In the genomic region with DNA sequence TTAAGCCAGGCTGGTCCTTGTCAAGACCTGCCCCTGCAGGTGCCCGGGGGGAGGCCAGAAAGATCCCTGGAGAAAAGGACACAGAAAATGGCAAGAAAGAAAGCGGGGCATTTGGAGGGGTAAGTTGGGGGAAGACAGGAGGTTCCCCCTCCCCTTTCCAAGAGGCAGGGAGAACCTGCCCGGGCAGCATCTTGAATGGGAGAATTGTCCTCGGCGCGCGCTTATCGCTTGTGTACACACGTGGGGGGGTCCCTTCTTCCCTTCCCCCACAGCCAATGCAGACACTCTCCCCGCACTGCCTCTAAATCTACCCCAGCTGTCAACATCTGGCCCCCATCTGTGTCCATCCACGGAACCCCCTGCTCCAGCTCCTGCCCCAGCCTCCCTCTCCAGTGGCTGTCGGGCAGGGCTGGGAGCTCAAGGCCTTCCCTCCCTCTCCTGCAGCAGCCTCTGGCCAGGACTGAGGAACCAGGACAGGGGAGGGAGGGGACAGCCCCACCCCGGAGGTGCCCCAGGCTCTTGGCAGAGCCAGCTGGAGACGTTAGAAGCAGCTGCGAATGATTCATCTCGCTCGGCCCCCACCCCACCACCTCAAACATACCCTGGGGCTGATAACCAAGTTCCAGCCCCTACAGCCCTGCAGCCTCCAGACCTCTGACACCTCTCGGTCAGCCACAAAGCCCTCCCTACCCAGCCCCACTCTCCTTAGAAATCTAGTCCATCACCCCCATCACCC, we compare ENCODE assay signal across 1 cellular context.
TF ChIP-seq lines count a peak whose summit lies in the region.

No MANE protein-coding gene starts in this region.

TF ChIP-seq in HepG2, 621 proteins besides CTCF, POLR2A, EP300 and RAD21 (continued from another document and continues in another):
- TF ChIP-seq ZNF605 (CRISPR knock-in tag; IDR thresholded peaks at IDR 0.05) (no peak), ZNF556 (CRISPR knock-in tag; IDR thresholded peaks at IDR 0.05; ENCODE audit: borderline replicate concordance) (no peak), ZNF484 (CRISPR knock-in tag; IDR thresholded peaks at IDR 0.05; ENCODE audit: borderline replicate concordance, low read depth) (no peak), ZNF878 (CRISPR knock-in tag; IDR thresholded peaks at IDR 0.05) (no peak), YEATS2 (CRISPR knock-in tag; IDR thresholded peaks at IDR 0.05; ENCODE audit: borderline replicate concordance) (peak; percentile 20; the same call in 1 of the 2 replicates), ZNF614 (CRISPR knock-in tag; IDR thresholded peaks at IDR 0.05; ENCODE audit: borderline replicate concordance) (no peak), AKAP8 (CRISPR knock-in tag; IDR thresholded peaks at IDR 0.05) (no peak), AHR (CRISPR knock-in tag; IDR thresholded peaks at IDR 0.05) (0 out of 2 replicates have a peak, but pooled peaks have one; percentile 43), EEA1 (CRISPR knock-in tag; IDR thresholded peaks at IDR 0.05; ENCODE audit: borderline replicate concordance) (no peak), ZNF564 (CRISPR knock-in tag; IDR thresholded peaks at IDR 0.05) (no peak), ZNF563 (CRISPR knock-in tag; IDR thresholded peaks at IDR 0.05) (no peak), ZNF329 (CRISPR knock-in tag; IDR thresholded peaks at IDR 0.05; ENCODE audit: low read depth) (no peak), PHF20 (CRISPR knock-in tag; IDR thresholded peaks at IDR 0.05) (no peak), ZNF446 (CRISPR knock-in tag; IDR thresholded peaks at IDR 0.05) (no peak), SRF (IDR thresholded peaks at IDR 0.05; ENCODE audit: low read depth, low read length) (no peak), GZF1 (CRISPR knock-in tag; IDR thresholded peaks at IDR 0.05) (0 out of 2 replicates have a peak, but pooled peaks have one; percentile 67), ZBTB40 (IDR thresholded peaks at IDR 0.05) (no peak), ZBTB40 (CRISPR knock-in tag; IDR thresholded peaks at IDR 0.05) (no peak), BCL6 (CRISPR knock-in tag; IDR thresholded peaks at IDR 0.05) (peak; percentile 28), ZNF777 (CRISPR knock-in tag; IDR thresholded peaks at IDR 0.05) (no peak; the same call in 1 of the 2 replicates), CENPX (CRISPR knock-in tag; IDR thresholded peaks at IDR 0.05) (no peak), CERS6 (CRISPR knock-in tag; IDR thresholded peaks at IDR 0.05) (no peak), TBL1XR1 (IDR thresholded peaks at IDR 0.05; ENCODE audit: borderline replicate concordance, low read length, partially characterized antibody) (no peak), KMT2A (CRISPR knock-in tag; IDR thresholded peaks at IDR 0.05) (no peak), HNF1A (IDR thresholded peaks at IDR 0.05; ENCODE audit: low read depth) (no peak), HNF1A (CRISPR knock-in tag; IDR thresholded peaks at IDR 0.05; ENCODE audit: borderline replicate concordance) (0 out of 2 replicates have a peak, but pooled peaks have one; percentile 28), CENPT (CRISPR knock-in tag; IDR thresholded peaks at IDR 0.05; ENCODE audit: low read depth) (no peak), MXI1 (IDR thresholded peaks at IDR 0.05; ENCODE audit: borderline replicate concordance, low read depth, low read length) (no peak), RFX5 (IDR thresholded peaks at IDR 0.05; ENCODE audit: low read depth, low read length) (no peak)
- TF ChIP-seq, protein P1, sequence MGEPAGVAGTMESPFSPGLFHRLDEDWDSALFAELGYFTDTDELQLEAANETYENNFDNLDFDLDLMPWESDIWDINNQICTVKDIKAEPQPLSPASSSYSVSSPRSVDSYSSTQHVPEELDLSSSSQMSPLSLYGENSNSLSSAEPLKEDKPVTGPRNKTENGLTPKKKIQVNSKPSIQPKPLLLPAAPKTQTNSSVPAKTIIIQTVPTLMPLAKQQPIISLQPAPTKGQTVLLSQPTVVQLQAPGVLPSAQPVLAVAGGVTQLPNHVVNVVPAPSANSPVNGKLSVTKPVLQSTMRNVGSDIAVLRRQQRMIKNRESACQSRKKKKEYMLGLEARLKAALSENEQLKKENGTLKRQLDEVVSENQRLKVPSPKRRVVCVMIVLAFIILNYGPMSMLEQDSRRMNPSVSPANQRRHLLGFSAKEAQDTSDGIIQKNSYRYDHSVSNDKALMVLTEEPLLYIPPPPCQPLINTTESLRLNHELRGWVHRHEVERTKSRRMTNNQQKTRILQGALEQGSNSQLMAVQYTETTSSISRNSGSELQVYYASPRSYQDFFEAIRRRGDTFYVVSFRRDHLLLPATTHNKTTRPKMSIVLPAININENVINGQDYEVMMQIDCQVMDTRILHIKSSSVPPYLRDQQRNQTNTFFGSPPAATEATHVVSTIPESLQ (CRISPR knock-in tag; conservative IDR thresholded peaks at IDR 0.05) = no peak
- TF ChIP-seq, protein P2, sequence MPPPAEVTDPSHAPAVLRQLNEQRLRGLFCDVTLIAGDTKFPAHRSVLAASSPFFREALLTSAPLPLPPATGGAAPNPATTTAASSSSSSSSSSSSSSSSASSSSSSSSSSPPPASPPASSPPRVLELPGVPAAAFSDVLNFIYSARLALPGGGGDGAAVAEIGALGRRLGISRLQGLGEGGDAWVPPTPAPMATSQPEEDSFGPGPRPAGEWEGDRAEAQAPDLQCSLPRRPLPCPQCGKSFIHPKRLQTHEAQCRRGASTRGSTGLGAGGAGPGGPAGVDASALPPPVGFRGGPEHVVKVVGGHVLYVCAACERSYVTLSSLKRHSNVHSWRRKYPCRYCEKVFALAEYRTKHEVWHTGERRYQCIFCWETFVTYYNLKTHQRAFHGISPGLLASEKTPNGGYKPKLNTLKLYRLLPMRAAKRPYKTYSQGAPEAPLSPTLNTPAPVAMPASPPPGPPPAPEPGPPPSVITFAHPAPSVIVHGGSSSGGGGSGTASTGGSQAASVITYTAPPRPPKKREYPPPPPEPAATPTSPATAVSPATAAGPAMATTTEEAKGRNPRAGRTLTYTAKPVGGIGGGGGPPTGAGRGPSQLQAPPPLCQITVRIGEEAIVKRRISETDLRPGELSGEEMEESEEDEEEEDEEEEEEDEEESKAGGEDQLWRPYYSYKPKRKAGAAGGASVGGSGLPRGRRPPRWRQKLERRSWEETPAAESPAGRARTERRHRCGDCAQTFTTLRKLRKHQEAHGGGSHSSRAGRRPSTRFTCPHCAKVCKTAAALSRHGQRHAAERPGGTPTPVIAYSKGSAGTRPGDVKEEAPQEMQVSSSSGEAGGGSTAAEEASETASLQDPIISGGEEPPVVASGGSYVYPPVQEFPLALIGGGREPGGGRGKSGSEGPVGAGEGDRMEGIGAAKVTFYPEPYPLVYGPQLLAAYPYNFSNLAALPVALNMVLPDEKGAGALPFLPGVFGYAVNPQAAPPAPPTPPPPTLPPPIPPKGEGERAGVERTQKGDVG (CRISPR knock-in tag; IDR thresholded peaks at IDR 0.05; ENCODE audit: borderline replicate concordance) = no peak
- TF ChIP-seq, protein P3, sequence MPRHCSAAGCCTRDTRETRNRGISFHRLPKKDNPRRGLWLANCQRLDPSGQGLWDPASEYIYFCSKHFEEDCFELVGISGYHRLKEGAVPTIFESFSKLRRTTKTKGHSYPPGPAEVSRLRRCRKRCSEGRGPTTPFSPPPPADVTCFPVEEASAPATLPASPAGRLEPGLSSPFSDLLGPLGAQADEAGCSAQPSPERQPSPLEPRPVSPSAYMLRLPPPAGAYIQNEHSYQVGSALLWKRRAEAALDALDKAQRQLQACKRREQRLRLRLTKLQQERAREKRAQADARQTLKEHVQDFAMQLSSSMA (CRISPR knock-in tag; IDR thresholded peaks at IDR 0.05) = no peak
- TF ChIP-seq, protein P4, sequence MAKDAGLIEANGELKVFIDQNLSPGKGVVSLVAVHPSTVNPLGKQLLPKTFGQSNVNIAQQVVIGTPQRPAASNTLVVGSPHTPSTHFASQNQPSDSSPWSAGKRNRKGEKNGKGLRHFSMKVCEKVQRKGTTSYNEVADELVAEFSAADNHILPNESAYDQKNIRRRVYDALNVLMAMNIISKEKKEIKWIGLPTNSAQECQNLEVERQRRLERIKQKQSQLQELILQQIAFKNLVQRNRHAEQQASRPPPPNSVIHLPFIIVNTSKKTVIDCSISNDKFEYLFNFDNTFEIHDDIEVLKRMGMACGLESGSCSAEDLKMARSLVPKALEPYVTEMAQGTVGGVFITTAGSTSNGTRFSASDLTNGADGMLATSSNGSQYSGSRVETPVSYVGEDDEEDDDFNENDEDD (CRISPR knock-in tag; IDR thresholded peaks at IDR 0.05; ENCODE audit: borderline replicate concordance) = no peak
